Comparison of ENCODE assay signal across 15 cellular contexts in genomic region chr1:14682941-14683340, GRCh38.
DNase-seq lines count a peak whose midpoint lies in the region; ATAC-seq lines count a peak whose summit lies in the region.
"Had no signal": no experiment of that assay in that cellular context is flagged by ENCODE, and none has a peak within 500 bp of the region (broad histone marks: within the 10 kb centered on the region; RNA-seq: fewer than 3 reads in every experiment).

No MANE protein-coding gene starts in this region.

- intact Hi-C loops in left colon (cut with DNase I, micrococcal nuclease): no loop called here

- DNase-seq in M059J (ENCODE audit: low read depth) (peak; percentile 32), NCI-H2227 treated with DMSO at 0.1 percent for 48 hours (lab: John Stamatoyannopoulos, UW) (peak; percentile 59), left colon (no peak), retina (peak; percentile 58), DMS114 treated with DMSO at 0.1 percent for 48 hours (lab: John Stamatoyannopoulos, UW; ENCODE audit: unreplicated experiment) (no peak), NCI-H128 (lab: John Stamatoyannopoulos, UW; ENCODE audit: unreplicated experiment) (no peak)
- DNase-seq: Caco-2; CD4-positive, CD25-positive, alpha-beta regulatory T cell; H7; NCI-H1048; NCI-H187; NCI-H2171; PC-9; SJCRH30 had no signal

- ATAC-seq in left colon (peak; percentile 47), esophagus mucosa (no peak)

Comparison
In these comparisons a context has a peak if more than half of its experiments do, and no peak if none do; other contexts are left out.
1. DNase-seq: peak in M059J (single experiment), NCI-H2227 treated with DMSO at 0.1 percent for 48 hours (single experiment) and retina (single experiment); none in left colon (0 of 2), DMS114 treated with DMSO at 0.1 percent for 48 hours (single experiment) and NCI-H128 (single experiment).